In genomic region chr22:36026741-36027140, GRCh38 we compare ENCODE assay signal across 9 cellular contexts. TPM values are rescaled to one million over a fixed set of nuclear protein-coding genes. Genes with fewer than 3 reads are reported as not detected.
DNase-seq lines count a peak whose midpoint lies in the region; ATAC-seq, FAIRE-seq and TF ChIP-seq lines count a peak whose summit lies in the region.
"Had no signal": no experiment of that assay in that cellular context is flagged by ENCODE, and none has a peak within 500 bp of the region (broad histone marks: within the 10 kb centered on the region; RNA-seq: fewer than 3 reads in every experiment).

No MANE protein-coding gene starts in this region.

- BruUV-seq in K562 (replicated peaks; lab: Mats Ljungman, UMichigan): no TSS peak

- H3K27ac ChIP-seq in heart left ventricle (peak overlapping the region in 10 of 12 donors; percentile 58 to 94 (median 91)), K562 (ENCODE audit: extremely low read depth, low read depth, low read length) (no peak overlapping the region), right lobe of liver (peak overlapping the region in 2 of 3 donors; percentile 14 to 80), uterus (peak overlapping the region; percentile 93 to 96)

- no peak for ATAC-seq in heart left ventricle
- ATAC-seq in left cardiac atrium: no peak
- ATAC-seq in K562: no peak
- ATAC-seq in right lobe of liver: no peak
- ATAC-seq in HG02642 (IDR thresholded peaks at IDR 0.05; ENCODE audit: poor library complexity, unreplicated experiment): no peak
- ATAC-seq: activated naive CD8-positive, alpha-beta T cell treated with anti-CD3 and anti-CD28 coated beads, Interleukin-2, amount 50 U/mL, for 24 hours had no signal

- peaks cover 0 to 53% (median 23%) of the 10 kb centered on the region in 12 donors for H3K4me1 ChIP-seq in heart left ventricle
- H3K4me1 ChIP-seq in K562 (replicated peaks in 1 of 2; ENCODE audit: control insufficient read depth in 2 of 2, insufficient read depth in 2 of 2, low read length in 2 of 2): peaks cover 5 to 18% of the 10 kb centered on the region in 2 experiments; a peak in 3 of 5 replicates
- H3K4me1 ChIP-seq in right lobe of liver: peaks cover 0 to 42% (median 3%) of the 10 kb centered on the region in 4 donors
- peaks cover 14 to 17% of the 10 kb centered on the region in 2 donors for H3K4me1 ChIP-seq in uterus

- H3K4me3 ChIP-seq in heart left ventricle (peak overlapping the region in 11 of 12 donors; percentile 69 to 93 (median 83)), K562 (peak overlapping the region; percentile 73; the same call in 1 of the 2 replicates), right lobe of liver (peak overlapping the region in 2 of 3 donors; percentile 74 to 77), uterus (peak overlapping the region; percentile 75 to 82)

- TF ChIP-seq RAD21 in K562 (CRISPR knock-in tag; conservative IDR thresholded peaks at IDR 0.05 in 1 of 2, IDR thresholded peaks at IDR 0.05 in 1 of 2): no peak

- CTCF ChIA-PET in K562 (lab: Yijun Ruan, JAX; ENCODE audit: low intra/inter-chr PET ratio): no interaction called here

- H3K9ac ChIP-seq in K562 (ENCODE audit: insufficient read depth in 1 of 2, low read depth in 2 of 2, low read length in 2 of 2): no peak overlapping the region

- in situ Hi-C loops in K562 (cut with MboI): no loop called here
- in situ Hi-C loops in KBM-7 (cut with MboI; ENCODE audit: low pct_unique_long_range_greater_than_20kb, low sequenced_read_pairs): no loop called here

- H3K9me3 ChIP-seq in heart left ventricle: no peaks in the 10 kb centered on the region
- no peaks in the 10 kb centered on the region for H3K9me3 ChIP-seq in K562 (replicated peaks; ENCODE audit: control insufficient read depth, insufficient read depth, low read depth, low read length)
- no peaks in the 10 kb centered on the region for H3K9me3 ChIP-seq in right lobe of liver
- no peaks in the 10 kb centered on the region for H3K9me3 ChIP-seq in uterus

- peaks cover 0 to 11% (median 3%) of the 10 kb centered on the region in 9 donors for H3K36me3 ChIP-seq in heart left ventricle
- H3K36me3 ChIP-seq in K562 (ENCODE audit: control insufficient read depth, insufficient read depth, low read length): no peaks in the 10 kb centered on the region; the same call in 2 of the 3 replicates
- no peaks in the 10 kb centered on the region for H3K36me3 ChIP-seq in right lobe of liver
- no peaks in the 10 kb centered on the region for H3K36me3 ChIP-seq in uterus

- H3K27me3 ChIP-seq in heart left ventricle (no peaks in the 10 kb centered on the region), K562 (ENCODE audit: control insufficient read depth in 2 of 2, insufficient read depth in 2 of 2, low read length in 2 of 2) (no peaks in the 10 kb centered on the region), right lobe of liver (no peaks in the 10 kb centered on the region), uterus (no peaks in the 10 kb centered on the region)

- H3K79me2 ChIP-seq in K562 (ENCODE audit: control insufficient read depth, insufficient read depth, low read length): peaks cover 41% of the 10 kb centered on the region

- peak overlapping the region; percentile 88 for H3K4me2 ChIP-seq in K562 (ENCODE audit: insufficient read depth, low read length)

- POLR2A ChIA-PET in K562 (lab: Yijun Ruan, JAX): interaction anchor here (0.6 to 2.3 kb wide), 4 partner anchors 9 to 491 kb away, joined by 3 to 9 read pairs (median 6); no protein-coding TSS in a partner anchor

- no peak for DNase-seq in heart left ventricle
- DNase-seq in left cardiac atrium: no peak
- DNase-seq in K562 (ENCODE audit: extremely low read depth in 1 of 4, low spot score in 3 of 4): no peak
- DNase-seq in right lobe of liver: no peak
- DNase-seq in uterus: no peak
- no peak for DNase-seq in KBM-7
- no peak for DNase-seq in NCI-H128 (lab: John Stamatoyannopoulos, UW; ENCODE audit: unreplicated experiment)
- DNase-seq: activated naive CD8-positive, alpha-beta T cell treated with anti-CD3 and anti-CD28 coated beads, Interleukin-2, amount 50 U/mL, for 24 hours had no signal

- H4K20me1 ChIP-seq in K562 (replicated peaks; ENCODE audit: control insufficient read depth, insufficient read depth, low read length): no peaks in the 10 kb centered on the region

- intact Hi-C loops in heart left ventricle (cut with DNase I) (loop anchor here in 9 of 10 donors (5.0 to 10.0 kb wide), 9 partner anchors 41 to 94 kb away; no protein-coding TSS in a partner anchor), left cardiac atrium (cut with DNase I) (loop anchor here in 1 of 2 donors (5.0 kb wide), 1 partner anchor 94 kb away; no protein-coding TSS in a partner anchor), K562 (cut with micrococcal nuclease) (loop anchor here (10.0 kb wide), 1 partner anchor 92 kb away; no protein-coding TSS in a partner anchor), right lobe of liver (cut with DNase I) (no loop called here), uterus (cut with DNase I; ENCODE audit: low total_unique reads) (no loop called here)

- TF ChIP-seq CTCF in heart left ventricle (IDR thresholded peaks at IDR 0.05): no peak
- no peak for TF ChIP-seq CTCF in K562 (IDR thresholded peaks at IDR 0.05 in 2 of 3, conservative IDR thresholded peaks at IDR 0.05 in 1 of 3; ENCODE audit: insufficient read depth in 2 of 3, low read depth in 1 of 3, low read length in 3 of 3)
- TF ChIP-seq CTCF in right lobe of liver (IDR thresholded peaks at IDR 0.05): no peak
- no peak for TF ChIP-seq CTCF in uterus (IDR thresholded peaks at IDR 0.05)

- H2AFZ ChIP-seq in K562 (ENCODE audit: low read depth, low read length): no peak overlapping the region

- H3K9me1 ChIP-seq in K562 (ENCODE audit: control insufficient read depth, insufficient read depth, low read length): no peaks in the 10 kb centered on the region

- TF ChIP-seq EP300 in K562 (IDR thresholded peaks at IDR 0.05; ENCODE audit: low read length): no peak

- peak; percentile 67 for FAIRE-seq in K562 (lab: Jason Lieb, UNC)

- no peak for TF ChIP-seq POLR2A in heart left ventricle (IDR thresholded peaks at IDR 0.05)
- no peak for TF ChIP-seq POLR2A in K562 (conservative IDR thresholded peaks at IDR 0.05)
- TF ChIP-seq POLR2A in right lobe of liver (IDR thresholded peaks at IDR 0.05): no peak
- TF ChIP-seq POLR2A in uterus (IDR thresholded peaks at IDR 0.05): no peak

TF ChIP-seq in K562, 482 proteins besides CTCF, POLR2A, EP300 and RAD21 (continues in another document):
- TF ChIP-seq RNF2 (IDR thresholded peaks at IDR 0.05): no peak
- TF ChIP-seq RBBP5 (IDR thresholded peaks at IDR 0.05; ENCODE audit: borderline replicate concordance, insufficient read depth, low read length, poor library complexity, severe bottlenecking): no peak
- TF ChIP-seq FOXP1 (CRISPR knock-in tag; IDR thresholded peaks at IDR 0.05): no peak
- TF ChIP-seq, protein P1, sequence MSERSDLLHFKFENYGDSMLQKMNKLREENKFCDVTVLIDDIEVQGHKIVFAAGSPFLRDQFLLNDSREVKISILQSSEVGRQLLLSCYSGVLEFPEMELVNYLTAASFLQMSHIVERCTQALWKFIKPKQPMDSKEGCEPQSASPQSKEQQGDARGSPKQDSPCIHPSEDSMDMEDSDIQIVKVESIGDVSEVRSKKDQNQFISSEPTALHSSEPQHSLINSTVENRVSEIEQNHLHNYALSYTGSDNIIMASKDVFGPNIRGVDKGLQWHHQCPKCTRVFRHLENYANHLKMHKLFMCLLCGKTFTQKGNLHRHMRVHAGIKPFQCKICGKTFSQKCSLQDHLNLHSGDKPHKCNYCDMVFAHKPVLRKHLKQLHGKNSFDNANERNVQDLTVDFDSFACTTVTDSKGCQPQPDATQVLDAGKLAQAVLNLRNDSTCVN (CRISPR knock-in tag; IDR thresholded peaks at IDR 0.05): no peak
- no peak for TF ChIP-seq SMARCC2 (IDR thresholded peaks at IDR 0.05; ENCODE audit: low read depth)
- no peak for TF ChIP-seq RBM25 (IDR thresholded peaks at IDR 0.05; ENCODE audit: low read depth, low read length, severe bottlenecking)

RNA-seq across cellular contexts. Expression of gene RBFOX2, which starts 1.9 kb away (rescaled TPM):
- total RNA-seq in heart left ventricle (100 to 1,000 TPM in 1 of 9 donors, 10 to 100 TPM in 8; 71.0 to 102 (median 84.8) TPM), left cardiac atrium (10 to 100 TPM; 71.5 to 73.6 TPM), K562 (2014; rRNA removed) (17.5 and 19.1 TPM in 2 replicates), K562 (2014; rRNA removed; fragmentation: Illumina TruSeq; extraction: Trizol) (13.4 and 14.3 TPM in 2 replicates), K562 (2015; rRNA removed; fragmentation: Illumina TruSeq; extraction: Trizol) (13.6 and 13.9 TPM in 2 replicates), K562 (2021) (19.5 and 20.8 TPM in 2 replicates), right lobe of liver (10 to 100 TPM; 23.9 to 36.5 (median 29.5) TPM), uterus (100 to 1,000 TPM in 2 of 4 donors, 10 to 100 TPM in 2; 81.0 to 311 (median 147) TPM)
- polyA plus RNA-seq in heart left ventricle (10 to 100 TPM; 31.0 to 41.0 TPM), K562 (2011; rRNA removed) (24.8 and 26.2 TPM in 2 replicates), K562 (2014; fragmentation: Illumina TruSeq; extraction: Trizol) (18.3 and 19.9 TPM in 2 replicates), K562 (2014; fragmentation: Nextera tagmentation; extraction: Ambion mirVana) (1 to 10 TPM; 5.8 to 8.0 TPM), K562 (2014; rRNA removed) (13.9 and 14.2 TPM in 2 replicates)
- 27.6 and 35.3 TPM in 2 replicates for total RNA-seq in K562 (2011; cell fraction: chromatin; rRNA removed; ENCODE audit: low replicate concordance)
- 13.7 and 15.8 TPM in 2 replicates for total RNA-seq in K562 (2011; cell fraction: nucleolus; rRNA removed)
- total RNA-seq in K562 (2011; cell fraction: nucleoplasm; rRNA removed): 26.1 and 42.0 TPM in 2 replicates
- polyA plus RNA-seq in K562 (2011; cell fraction: cytosol; rRNA removed): 28.2 and 34.2 TPM in 2 replicates
- 38.7 and 42.9 TPM in 2 replicates for polyA plus RNA-seq in K562 (2011; cell fraction: nucleus; rRNA removed)
- polyA plus RNA-seq in K562 (2012): 15.4 and 16.5 TPM in 2 replicates
- polyA minus RNA-seq in K562 (2011; rRNA and poly(A)+ RNA removed): 41.5 and 46.9 TPM in 2 replicates
- 8.9 and 17.0 TPM in 2 replicates for polyA minus RNA-seq in K562 (2011; cell fraction: cytosol; rRNA and poly(A)+ RNA removed)
- polyA minus RNA-seq in K562 (2011; cell fraction: nucleus; rRNA and poly(A)+ RNA removed): 24.9 and 34.4 TPM in 2 replicates

Comparison
In these comparisons a context has a peak if more than half of its experiments do, and no peak if none do; other contexts are left out.
1. intact Hi-C loops: an anchor here in heart left ventricle (5.0 to 10.0 kb wide) and K562 (10.0 kb wide); none called in right lobe of liver and uterus.